In the genomic region with DNA sequence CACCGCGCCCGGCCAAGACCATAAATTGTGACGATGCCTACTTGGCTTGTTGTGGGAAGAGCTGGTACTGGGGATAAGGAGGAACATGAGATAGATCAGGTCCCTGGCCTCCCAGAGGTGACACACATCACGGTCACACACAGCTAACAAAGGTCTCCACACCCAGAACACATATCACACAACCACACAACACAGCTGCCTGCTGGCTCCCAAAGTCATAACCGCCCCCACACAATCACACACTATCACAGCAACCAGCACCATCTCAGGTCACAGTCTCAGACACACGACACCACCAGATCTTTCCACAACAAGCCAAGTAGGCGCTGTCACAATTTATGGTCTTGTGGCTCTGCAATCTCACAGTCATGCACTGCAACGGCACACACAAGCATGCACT, we compare ENCODE assay signal across 17 cellular contexts. TPM values are rescaled to one million over a fixed set of nuclear protein-coding genes. Genes with fewer than 3 reads are reported as not detected.
"Had no signal": no experiment of that assay in that cellular context is flagged by ENCODE, and none has a peak within 500 bp of the region (broad histone marks: within the 10 kb centered on the region; RNA-seq: fewer than 3 reads in every experiment).

No MANE protein-coding gene starts in this region.

- DNase-seq: activated CD4-positive, alpha-beta T cell treated with anti-CD3 and anti-CD28 coated beads, Interleukin-2, amount 10 ng/mL, durations not matched to agents 7 days and 5 days; activated effector memory CD4-positive, alpha-beta T cell treated with anti-CD3 and anti-CD28 coated beads, Interleukin-2, amount 50 U/mL, for 16 hours; brain microvascular endothelial cell; esophagus squamous epithelium; foreskin fibroblast; islet precursor cell; left lung; stimulated activated CD4-positive, alpha-beta T cell treated with anti-CD3 and anti-CD28 coated beads, Interleukin-4, amount 100 ng/mL, for 4 hours had no signal

- H3K9me3 ChIP-seq: esophagus squamous epithelium, left lung, tibial nerve had no signal

- H3K9ac ChIP-seq: parathyroid adenoma had no signal

- ATAC-seq: left lung, WTC11 had no signal

- H3K27ac ChIP-seq: brain microvascular endothelial cell, left lung, parathyroid adenoma had no signal

- H3K27me3 ChIP-seq: brain microvascular endothelial cell had no signal

- H3K9me3 Mint-ChIP-seq: activated CD4-positive, alpha-beta T cell treated with anti-CD3 and anti-CD28 coated beads, Interleukin-2, amount 10 ng/mL, durations not matched to agents 7 days and 5 days; activated naive CD4-positive, alpha-beta T cell treated with anti-CD3 and anti-CD28 coated beads, Interleukin-2, amount 50 U/mL, for 72 hours; T-helper 1 cell treated with Interleukin-12 subunit alpha and Interleukin-12 subunit beta and Interleukin-4 antibody, amounts not matched to agents 30 μg/mL and 1 μg/mL, for 36 hours had no signal

- H3K36me3 ChIP-seq: brain microvascular endothelial cell, left lung had no signal

- H3K4me3 ChIP-seq: esophagus squamous epithelium, left lung, tibial nerve had no signal

- H3K36me3 Mint-ChIP-seq: WTC11 had no signal

- H3K27ac Mint-ChIP-seq: activated CD4-positive, alpha-beta T cell treated with anti-CD3 and anti-CD28 coated beads, Interleukin-2, amount 10 ng/mL, durations not matched to agents 7 days and 5 days; activated naive CD4-positive, alpha-beta T cell treated with anti-CD3 and anti-CD28 coated beads, Interleukin-2, amount 50 U/mL, for 72 hours; memory B cell; T-helper 1 cell treated with Interleukin-12 subunit alpha and Interleukin-12 subunit beta and Interleukin-4 antibody, amounts not matched to agents 30 μg/mL and 1 μg/mL, for 36 hours; WTC11 had no signal

- H3K4me1 ChIP-seq: left lung had no signal

- H3K4me3 Mint-ChIP-seq: activated CD4-positive, alpha-beta T cell treated with anti-CD3 and anti-CD28 coated beads, Interleukin-2, amount 10 ng/mL, durations not matched to agents 7 days and 5 days; memory B cell; T-helper 1 cell treated with Interleukin-12 subunit alpha and Interleukin-12 subunit beta and Interleukin-4 antibody, amounts not matched to agents 30 μg/mL and 1 μg/mL, for 36 hours; WTC11 had no signal

RNA-seq across cellular contexts. Expression of gene COL5A3, which starts 5.7 kb away (rescaled TPM):
- total RNA-seq: renal cortical epithelial cell had no signal

RNA-seq across cellular contexts. Expression of gene RDH8, which starts 8.7 kb away (rescaled TPM):
- total RNA-seq: activated CD4-positive, alpha-beta T cell treated with anti-CD3 and anti-CD28 coated beads, Interleukin-2, amount 10 ng/mL, durations not matched to agents 7 days and 5 days; activated naive CD4-positive, alpha-beta T cell treated with anti-CD3 and anti-CD28 coated beads, Interleukin-2, amount 50 U/mL, for 72 hours; esophagus squamous epithelium; left lung; renal cortical epithelial cell; skeletal muscle tissue; tibial nerve; WTC11 had no signal
- polyA plus RNA-seq: neural cell had no signal
